In genomic region chr5:126354012-126354856, GRCh38 we compare ENCODE assay signal across 8 cellular contexts.
DNase-seq lines count a peak whose midpoint lies in the region; ATAC-seq and TF ChIP-seq lines count a peak whose summit lies in the region.

No MANE protein-coding gene starts in this region.

- peak overlapping the region in 1 of 2 donors; percentile 66 for H3K27ac ChIP-seq in coronary artery
- H3K27ac ChIP-seq in upper lobe of right lung = peak overlapping the region; percentile 63

- no peaks in the 10 kb centered on the region for H3K9me3 ChIP-seq in upper lobe of right lung

- intact Hi-C loops in upper lobe of right lung (cut with DNase I) = loop anchor here (5.0 kb wide), 1 partner anchor 188 kb away; no protein-coding TSS in a partner anchor

- no peaks in the 10 kb centered on the region for H3K27me3 ChIP-seq in upper lobe of right lung

- H3K4me3 ChIP-seq in coronary artery (peak overlapping the region; percentile 57), upper lobe of right lung (peak overlapping the region; percentile 25)

- DNase-seq in NCI-H1417 (lab: John Stamatoyannopoulos, UW) (peak in 2 of 3 experiments; percentile 44 to 56), NCI-H1417 treated with DMSO at 0.1 percent for 48 hours (lab: John Stamatoyannopoulos, UW) (no peak), RPMI7951 (ENCODE audit: low read depth) (peak; percentile 95), coronary artery (ENCODE audit: low spot score) (no peak), lung microvascular endothelial cell (ENCODE audit: low read depth in 2 of 2) (peak; percentile 78 to 86), upper lobe of right lung (no peak)
- DNase-seq in activated effector memory CD4-positive, alpha-beta T cell treated with anti-CD3 and anti-CD28 coated beads, Interleukin-2, amount 50 U/mL, for 16 hours = no peak

- H3K36me3 ChIP-seq in upper lobe of right lung = no peaks in the 10 kb centered on the region

- H3K4me1 ChIP-seq in upper lobe of right lung = peaks cover 7% of the 10 kb centered on the region

- TF ChIP-seq CTCF in coronary artery (IDR thresholded peaks at IDR 0.05) (peak; percentile 37), upper lobe of right lung (IDR thresholded peaks at IDR 0.05) (peak; percentile 62)

- ATAC-seq in HG03342 (IDR thresholded peaks at IDR 0.05; ENCODE audit: unreplicated experiment) (peak; percentile 21), upper lobe of right lung (peak; percentile 74)

Comparison
In these comparisons a context has a peak if more than half of its experiments do, and no peak if none do; other contexts are left out.
1. DNase-seq: peak in NCI-H1417 (2 of 3), RPMI7951 (single experiment) and lung microvascular endothelial cell (2 of 2); none in NCI-H1417 treated with DMSO at 0.1 percent for 48 hours (single experiment), coronary artery (single experiment), upper lobe of right lung (single experiment) and activated effector memory CD4-positive, alpha-beta T cell treated with anti-CD3 and anti-CD28 coated beads, Interleukin-2, amount 50 U/mL, for 16 hours (single experiment).